Comparison of ENCODE assay signal across 8 cellular contexts in the genomic region with DNA sequence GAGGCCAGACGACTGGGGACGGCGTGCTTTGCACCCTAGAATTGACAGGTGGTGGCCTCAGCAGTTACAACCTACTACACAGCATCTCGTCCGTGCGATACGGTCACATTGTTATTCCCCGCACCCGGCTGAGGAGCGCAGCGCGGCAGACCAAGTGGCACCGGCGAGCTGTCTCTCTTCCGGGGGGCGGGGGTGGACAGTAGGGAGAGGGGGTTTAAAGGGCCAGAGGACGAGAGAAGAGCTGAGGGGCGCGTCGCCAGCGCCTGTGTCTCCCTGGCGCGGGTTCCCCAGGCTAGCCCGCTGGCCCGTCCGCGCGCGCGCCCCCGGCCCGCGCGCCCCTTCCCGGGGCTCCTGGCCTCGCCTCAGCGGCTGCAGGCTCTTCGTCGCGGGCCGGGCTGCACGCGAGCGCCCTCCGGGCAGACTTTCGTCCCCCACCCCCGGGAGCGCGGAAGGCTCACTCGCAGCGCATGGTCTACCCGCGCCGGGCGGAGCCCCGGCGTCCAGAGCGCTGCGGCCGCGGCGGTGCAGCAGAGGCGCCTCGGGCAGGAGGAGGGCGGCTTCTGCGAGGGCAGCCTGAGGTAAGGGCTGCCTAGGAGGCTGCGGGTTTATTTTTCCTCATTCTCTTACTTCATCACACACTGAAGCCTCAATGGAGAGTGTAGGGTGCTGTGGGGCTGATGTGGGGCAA. TPM values are rescaled to one million over a fixed set of nuclear protein-coding genes. Genes with fewer than 3 reads are reported as not detected.
DNase-seq lines count a peak whose midpoint lies in the region; ATAC-seq and TF ChIP-seq lines count a peak whose summit lies in the region.

A gene (plus strand): TSS at position 225 of the 688 bp plus-strand sequence.

- peak within 1 kb of the TSS; percentile 73 for H3K4me3 Mint-ChIP-seq in mesothelial cell of epicardium

- no peaks in the 10 kb centered on the region for H3K36me3 Mint-ChIP-seq in mesothelial cell of epicardium

- H3K9me3 ChIP-seq in aorta (ENCODE audit: control insufficient read depth, low read length) = peaks cover 5% of the 10 kb centered on the region

- no peak within 1 kb of the TSS for H3K27ac Mint-ChIP-seq in mesothelial cell of epicardium

- H3K4me1 ChIP-seq in aorta (ENCODE audit: control insufficient read depth in 1 of 2, insufficient read depth in 2 of 2, low read length in 2 of 2) = no peaks in the 10 kb centered on the region

- no peaks in the 10 kb centered on the region for H3K27me3 ChIP-seq in aorta (ENCODE audit: control insufficient read depth in 1 of 2, insufficient read depth in 2 of 2, low read length in 1 of 2)

- intact Hi-C loops in aorta (cut with DNase I) = no loop called here

- H3K4me3 ChIP-seq in aorta (ENCODE audit: low read length in 2 of 2) = no peak within 1 kb of the TSS

- H3K36me3 ChIP-seq in aorta (ENCODE audit: control insufficient read depth in 1 of 2, insufficient read depth in 2 of 2, low read length in 1 of 2) = no peaks in the 10 kb centered on the region

- ATAC-seq in aorta (ENCODE audit: low FRiP score) = peak; percentile 26
- no peak for ATAC-seq in HG02588 (IDR thresholded peaks at IDR 0.05; ENCODE audit: unreplicated experiment)
- ATAC-seq in HG03175 (IDR thresholded peaks at IDR 0.05; ENCODE audit: unreplicated experiment) = no peak

- 0 to 1% methylated on average over 57 to 67 of the region's 67 CpGs for WGBS in aorta, 2 donors

- no peak for TF ChIP-seq CTCF in mesothelial cell of epicardium (IDR thresholded peaks at IDR 0.05; ENCODE audit: unreplicated experiment)

- H3K27me3 Mint-ChIP-seq in mesothelial cell of epicardium (ENCODE audit: low read depth) = peaks cover 83% of the 10 kb centered on the region

- H3K27ac ChIP-seq in aorta (ENCODE audit: low read depth in 1 of 2, low read length in 2 of 2) = no peak within 1 kb of the TSS

- H3K4me1 Mint-ChIP-seq in mesothelial cell of epicardium = peaks cover 11% of the 10 kb centered on the region

- DNase-seq in EH (ENCODE audit: low read depth) (peak; percentile 48), NCI-H1105 treated with DMSO at 0.1 percent for 48 hours (lab: John Stamatoyannopoulos, UW) (peak; percentile 63), dermis microvascular lymphatic vessel endothelial cell (ENCODE audit: low read depth in 2 of 2) (peak in 1 of 2 donors; percentile 5), mesothelial cell of epicardium (ENCODE audit: low spot score in 2 of 2, unreplicated experiment in 2 of 2) (peak; percentile 20 to 51), aorta (peak; percentile 51 to 73), NCI-H1694 treated with DMSO at 0.1 percent for 48 hours (lab: John Stamatoyannopoulos, UW) (no peak)

- peaks cover 14% of the 10 kb centered on the region for H3K9me3 Mint-ChIP-seq in mesothelial cell of epicardium

RNA-seq across cellular contexts. Expression of the gene that starts here (rescaled TPM):
- total RNA-seq in dermis microvascular lymphatic vessel endothelial cell = 76.5 and 173 TPM in 2 replicates
- 20.0 to 22.3 TPM (median 21.0 TPM) in 3 replicates for total RNA-seq in mesothelial cell of epicardium
- total RNA-seq in aorta = 10 to 100 TPM; 16.8 to 24.5 TPM
- 1 to 10 TPM; 4.8 to 8.2 TPM for polyA plus RNA-seq in aorta
